8 cellular contexts compared by ENCODE assay signal in genomic region chr5:343461-344401, GRCh38. TPM values are rescaled to one million over a fixed set of nuclear protein-coding genes. Genes with fewer than 3 reads are reported as not detected.
DNase-seq lines count a peak whose midpoint lies in the region; ATAC-seq and TF ChIP-seq lines count a peak whose summit lies in the region.

No MANE protein-coding gene starts in this region.

- DNase-seq in AG08395 (ENCODE audit: low spot score), result peak; percentile 83
- peak; percentile 19 for DNase-seq in NCI-H2029 treated with DMSO at 0.1 percent for 48 hours (lab: John Stamatoyannopoulos, UW)
- DNase-seq in activated naive CD4-positive, alpha-beta T cell treated with anti-CD3 and anti-CD28 coated beads, Interleukin-2, amount 50 U/mL, for 72 hours (ENCODE audit: low spot score in 2 of 2), result peak in 1 of 2 donors; percentile 61
- DNase-seq in left ventricle myocardium inferior, result peak; percentile 52
- no peak for DNase-seq in sigmoid colon
- DNase-seq in NCI-H1048 (lab: John Stamatoyannopoulos, UW), result no peak
- DNase-seq in NCI-H82 treated with DMSO at 0.1 percent for 48 hours (lab: John Stamatoyannopoulos, UW; ENCODE audit: unreplicated experiment), result no peak

- peak overlapping the region; percentile 66 for H3K4me3 ChIP-seq in left ventricle myocardium inferior
- peak overlapping the region in 3 of 4 donors; percentile 40 to 54 (median 52) for H3K4me3 ChIP-seq in sigmoid colon

- H3K36me3 ChIP-seq in left ventricle myocardium inferior (no peaks in the 10 kb centered on the region), sigmoid colon (no peaks in the 10 kb centered on the region)

- TF ChIP-seq CTCF in left ventricle myocardium inferior (IDR thresholded peaks at IDR 0.05; ENCODE audit: borderline replicate concordance), result no peak
- no peak for TF ChIP-seq CTCF in sigmoid colon (IDR thresholded peaks at IDR 0.05)

- peaks cover 0 to 3% of the 10 kb centered on the region in 2 donors for H3K9me3 Mint-ChIP-seq in activated naive CD4-positive, alpha-beta T cell treated with anti-CD3 and anti-CD28 coated beads, Interleukin-2, amount 50 U/mL, for 72 hours

- intact Hi-C loops in left ventricle myocardium inferior (cut with micrococcal nuclease) (no loop called here), sigmoid colon (cut with DNase I) (no loop called here)

- WGBS in sigmoid colon, 2 donors, result 25 to 27% methylated on average over 102 of the region's 102 CpGs

- TF ChIP-seq EP300 in sigmoid colon (IDR thresholded peaks at IDR 0.05), result no peak

- peaks cover 8% of the 10 kb centered on the region for H3K4me1 ChIP-seq in left ventricle myocardium inferior
- H3K4me1 ChIP-seq in sigmoid colon, result peaks cover 0 to 9% (median 7%) of the 10 kb centered on the region in 4 donors

- ATAC-seq in GM19468 (IDR thresholded peaks at IDR 0.05; ENCODE audit: extremely low read depth, unreplicated experiment), result peak; percentile 26
- ATAC-seq in activated naive CD4-positive, alpha-beta T cell treated with anti-CD3 and anti-CD28 coated beads, Interleukin-2, amount 50 U/mL, for 72 hours, result peak; percentile 75 to 90

- H3K36me3 Mint-ChIP-seq in activated naive CD4-positive, alpha-beta T cell treated with anti-CD3 and anti-CD28 coated beads, Interleukin-2, amount 50 U/mL, for 72 hours, result peaks cover 10 to 38% of the 10 kb centered on the region in 2 donors

- peak overlapping the region; percentile 10 to 97 for H3K27ac Mint-ChIP-seq in activated naive CD4-positive, alpha-beta T cell treated with anti-CD3 and anti-CD28 coated beads, Interleukin-2, amount 50 U/mL, for 72 hours

- no peak for TF ChIP-seq POLR2A in sigmoid colon (IDR thresholded peaks at IDR 0.05)

- H3K27ac ChIP-seq in left ventricle myocardium inferior (replicated peaks) (no peak overlapping the region), sigmoid colon (peak overlapping the region in 1 of 4 donors; percentile 7)

- peaks cover 4% of the 10 kb centered on the region for H3K9me3 ChIP-seq in left ventricle myocardium inferior (replicated peaks)
- H3K9me3 ChIP-seq in sigmoid colon, result peaks cover 0 to 2% (median 0%) of the 10 kb centered on the region in 4 donors

- peaks cover 29% of the 10 kb centered on the region for H3K27me3 ChIP-seq in left ventricle myocardium inferior (ENCODE audit: low read depth)
- peaks cover 0 to 26% (median 0%) of the 10 kb centered on the region in 3 donors for H3K27me3 ChIP-seq in sigmoid colon

RNA-seq across cellular contexts. Expression of gene AHRR, which starts 22.2 kb away (rescaled TPM):
- total RNA-seq in activated naive CD4-positive, alpha-beta T cell treated with anti-CD3 and anti-CD28 coated beads, Interleukin-2, amount 50 U/mL, for 72 hours, result 10 to 100 TPM; 38.3 to 43.8 TPM
- total RNA-seq in left ventricle myocardium inferior (1.4 TPM), sigmoid colon (1 to 10 TPM in 1 of 4 donors, under 1 TPM in 2, not detected in 1; under 0.01 to 1.4 (median 0.68) TPM)
- 1 to 10 TPM in 2 of 3 donors, under 1 TPM in 1; 0.85 to 1.8 (median 1.2) TPM for polyA plus RNA-seq in sigmoid colon

Comparison
In these comparisons a context has a peak if more than half of its experiments do, and no peak if none do; other contexts are left out.
1. DNase-seq: peak in AG08395 (single experiment), NCI-H2029 treated with DMSO at 0.1 percent for 48 hours (single experiment) and left ventricle myocardium inferior (single experiment); none in sigmoid colon (single experiment), NCI-H1048 (single experiment) and NCI-H82 treated with DMSO at 0.1 percent for 48 hours (single experiment).
2. RNA of gene AHRR, which starts 22.2 kb away (total RNA-seq): 38.3 to 43.8 TPM in activated naive CD4-positive, alpha-beta T cell treated with anti-CD3 and anti-CD28 coated beads, Interleukin-2, amount 50 U/mL, for 72 hours; 1.4 TPM in left ventricle myocardium inferior (single experiment) and under 0.01 to 1.4 TPM in sigmoid colon; every median in the first group is over 10 times any median in the second.